In the genomic region with DNA sequence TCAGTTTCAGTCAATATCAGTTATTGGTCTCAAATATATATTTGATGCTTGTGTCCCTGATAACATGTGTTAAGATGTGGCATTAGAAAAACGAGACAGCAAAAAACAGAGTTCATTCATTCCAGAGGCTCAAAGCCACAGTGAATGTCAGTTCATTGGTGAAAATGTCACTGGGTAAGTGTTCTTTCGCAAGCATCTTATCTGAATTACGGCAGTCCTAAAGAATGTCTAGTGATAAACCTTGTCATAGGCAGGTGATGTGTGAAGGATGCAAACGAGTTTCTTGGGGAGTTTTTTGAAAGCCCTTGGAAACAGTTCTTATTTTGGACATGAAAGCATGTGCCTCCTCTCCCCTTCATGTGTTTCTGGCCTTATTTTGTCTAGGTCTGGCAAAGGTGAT, we compare ENCODE assay signal across 40 cellular contexts. TPM values are rescaled to one million over a fixed set of nuclear protein-coding genes. Genes with fewer than 3 reads are reported as not detected.
"Had no signal": no experiment of that assay in that cellular context is flagged by ENCODE, and none has a peak within 500 bp of the region (broad histone marks: within the 10 kb centered on the region; RNA-seq: fewer than 3 reads in every experiment).

No MANE protein-coding gene starts in this region.

- H3K27ac ChIP-seq: adrenal gland, ascending aorta, body of pancreas, brain microvascular endothelial cell, breast epithelium, cardiac muscle cell had no signal

- H3K36me3 Mint-ChIP-seq: activated naive CD4-positive, alpha-beta T cell treated with anti-CD3 and anti-CD28 coated beads, Interleukin-2, amount 10 ng/mL, durations not matched to agents 7 days and 5 days; activated naive CD4-positive, alpha-beta T cell treated with anti-CD3 and anti-CD28 coated beads, Interleukin-2, amount 50 U/mL, for 24 hours; activated naive CD4-positive, alpha-beta T cell treated with anti-CD3 and anti-CD28 coated beads, Interleukin-2, amount 50 U/mL, for 72 hours; activated naive CD8-positive, alpha-beta T cell; activated naive CD8-positive, alpha-beta T cell treated with anti-CD3 and anti-CD28 coated beads for 36 hours; activated naive CD8-positive, alpha-beta T cell treated with anti-CD3 and anti-CD28 coated beads, Interleukin-2, amount 10 ng/mL, durations not matched to agents 7 days and 5 days; brain had no signal

- H3K36me3 ChIP-seq: adrenal gland, ascending aorta, brain microvascular endothelial cell, breast epithelium, cardiac muscle cell had no signal

- H3K9me3 Mint-ChIP-seq: activated T-helper 1 cell treated with anti-CD3 and anti-CD28 coated beads, Interleukin-12 subunit alpha, Interleukin-12 subunit beta, Interleukin-2, Interleukin-4 antibody, amounts not matched to agents 30 ng/mL and 10 ng/mL and 1 ng/mL, durations not matched to agents 14 hours and 24 hours and 36 hours had no signal

- H3K4me1 ChIP-seq: adrenal gland, ascending aorta, body of pancreas, breast epithelium had no signal

- H3K27me3 ChIP-seq: adrenal gland, ascending aorta, body of pancreas, brain microvascular endothelial cell, breast epithelium, cardiac muscle cell had no signal

- DNase-seq: activated effector memory CD4-positive, alpha-beta T cell treated with anti-CD3 and anti-CD28 coated beads, Interleukin-2, amount 50 U/mL, for 16 hours; activated effector memory CD4-positive, alpha-beta T cell treated with Interleukin-2 at 50 U/mL for 16 hours; activated gamma-delta T cell; activated gamma-delta T cell treated with Interleukin-2 at 50 U/mL for 16 hours; activated naive CD4-positive, alpha-beta T cell; activated naive CD4-positive, alpha-beta T cell treated with anti-CD3 and anti-CD28 coated beads for 36 hours; activated naive CD4-positive, alpha-beta T cell treated with anti-CD3 and anti-CD28 coated beads, Interleukin-2, amount 10 ng/mL, durations not matched to agents 7 days and 5 days; activated naive CD4-positive, alpha-beta T cell treated with anti-CD3 and anti-CD28 coated beads, Interleukin-2, amount 50 U/mL, for 16 hours; activated naive CD4-positive, alpha-beta T cell treated with Interleukin-2 at 50 U/mL for 16 hours; activated naive CD8-positive, alpha-beta T cell treated with anti-CD3 and anti-CD28 coated beads for 36 hours; activated naive CD8-positive, alpha-beta T cell treated with anti-CD3 and anti-CD28 coated beads, Interleukin-2, amount 10 ng/mL, durations not matched to agents 7 days and 5 days; activated naive CD8-positive, alpha-beta T cell treated with anti-CD3 and anti-CD28 coated beads, Interleukin-2, amount 50 U/mL, for 24 hours; activated T-cell treated with anti-CD3 and anti-CD28 coated beads for 4 hours; activated T-cell treated with anti-CD3 and anti-CD28 coated beads, Interleukin-2, amount 50 U/mL, for 1 hour; activated T-cell treated with anti-CD3 and anti-CD28 coated beads, Interleukin-2, amount 50 U/mL, for 4 hours; activated T-cell treated with anti-CD3 and anti-CD28 coated beads, Interleukin-2, amount 50 U/mL, for 48 hours; activated T-cell treated with anti-CD3 and anti-CD28 coated beads, Interleukin-2, amount 50 U/mL, for 72 hours; adrenal gland; amniotic stem cell; amygdala; anterior cingulate cortex; aorta; body of pancreas; brain microvascular endothelial cell; caudate nucleus; central memory CD4-positive, alpha-beta T cell; cerebellar nuclear complex had no signal

- ATAC-seq: activated naive CD4-positive, alpha-beta T cell treated with anti-CD3 and anti-CD28 coated beads, Interleukin-2, amount 50 U/mL, for 72 hours; activated naive CD8-positive, alpha-beta T cell treated with anti-CD3 and anti-CD28 coated beads, Interleukin-2, amount 50 U/mL, for 24 hours; activated T-cell treated with anti-CD3 and anti-CD28 coated beads, Interleukin-2, amount 50 U/mL, for 4 hours; activated T-cell treated with anti-CD3 and anti-CD28 coated beads, Interleukin-2, amount 50 U/mL, for 72 hours; activated T-helper 17 cell treated with anti-CD3 and anti-CD28 coated beads, Interleukin-2, amount 50 U/mL, for 72 hours; body of pancreas had no signal

- H3K9me3 ChIP-seq: adrenal gland, ascending aorta had no signal

- H3K4me1 Mint-ChIP-seq: activated naive CD4-positive, alpha-beta T cell treated with anti-CD3 and anti-CD28 coated beads, Interleukin-2, amount 10 ng/mL, durations not matched to agents 7 days and 5 days; activated naive CD4-positive, alpha-beta T cell treated with anti-CD3 and anti-CD28 coated beads, Interleukin-2, amount 50 U/mL, for 24 hours; activated naive CD8-positive, alpha-beta T cell treated with anti-CD3 and anti-CD28 coated beads for 36 hours; activated naive CD8-positive, alpha-beta T cell treated with anti-CD3 and anti-CD28 coated beads, Interleukin-2, amount 10 ng/mL, durations not matched to agents 7 days and 5 days; activated naive CD8-positive, alpha-beta T cell treated with anti-CD3 and anti-CD28 coated beads, Interleukin-2, amount 50 U/mL, for 24 hours; activated T-helper 17 cell treated with anti-CD3 and anti-CD28 coated beads, Interleukin-2, amount 50 U/mL, for 72 hours; brain; central memory CD8-positive, alpha-beta T cell had no signal

- H3K27me3 Mint-ChIP-seq: activated naive CD4-positive, alpha-beta T cell treated with anti-CD3 and anti-CD28 coated beads, Interleukin-2, amount 10 ng/mL, durations not matched to agents 7 days and 5 days had no signal

- H3K4me3 ChIP-seq: adrenal gland, ascending aorta, body of pancreas, breast epithelium, cardiac muscle cell had no signal

- H3K27ac Mint-ChIP-seq: activated naive CD4-positive, alpha-beta T cell treated with anti-CD3 and anti-CD28 coated beads for 36 hours; activated naive CD4-positive, alpha-beta T cell treated with anti-CD3 and anti-CD28 coated beads, Interleukin-2, amount 10 ng/mL, durations not matched to agents 7 days and 5 days; activated naive CD4-positive, alpha-beta T cell treated with anti-CD3 and anti-CD28 coated beads, Interleukin-2, amount 50 U/mL, for 24 hours; activated naive CD4-positive, alpha-beta T cell treated with anti-CD3 and anti-CD28 coated beads, Interleukin-2, amount 50 U/mL, for 72 hours; activated naive CD8-positive, alpha-beta T cell; activated naive CD8-positive, alpha-beta T cell treated with anti-CD3 and anti-CD28 coated beads for 36 hours; activated naive CD8-positive, alpha-beta T cell treated with anti-CD3 and anti-CD28 coated beads, Interleukin-2, amount 10 ng/mL, durations not matched to agents 7 days and 5 days; activated naive CD8-positive, alpha-beta T cell treated with anti-CD3 and anti-CD28 coated beads, Interleukin-2, amount 50 U/mL, for 24 hours; activated T-cell treated with anti-CD3 and anti-CD28 coated beads, Interleukin-2, amount 50 U/mL, for 72 hours; activated T-helper 1 cell treated with anti-CD3 and anti-CD28 coated beads, Interleukin-12 subunit alpha, Interleukin-12 subunit beta, Interleukin-2, Interleukin-4 antibody, amounts not matched to agents 30 ng/mL and 10 ng/mL and 1 ng/mL, durations not matched to agents 14 hours and 24 hours and 36 hours; activated T-helper 17 cell treated with anti-CD3 and anti-CD28 coated beads, Interleukin-2, amount 50 U/mL, for 72 hours; activated T-helper 2 cell treated with anti-CD3 and anti-CD28 coated beads, Interferon-gamma antibody, Interleukin-2, Interleukin-4, amounts not matched to agents 10 μg/mL and 5 μg/mL and 100 μg/mL, durations not matched to agents 14 hours and 24 hours and 36 hours; brain had no signal

- H3K4me3 Mint-ChIP-seq: activated naive CD4-positive, alpha-beta T cell treated with anti-CD3 and anti-CD28 coated beads for 36 hours; activated naive CD4-positive, alpha-beta T cell treated with anti-CD3 and anti-CD28 coated beads, Interleukin-2, amount 10 ng/mL, durations not matched to agents 7 days and 5 days; activated naive CD4-positive, alpha-beta T cell treated with anti-CD3 and anti-CD28 coated beads, Interleukin-2, amount 50 U/mL, for 24 hours; activated naive CD8-positive, alpha-beta T cell; activated naive CD8-positive, alpha-beta T cell treated with anti-CD3 and anti-CD28 coated beads for 36 hours; activated naive CD8-positive, alpha-beta T cell treated with anti-CD3 and anti-CD28 coated beads, Interleukin-2, amount 10 ng/mL, durations not matched to agents 7 days and 5 days; activated naive CD8-positive, alpha-beta T cell treated with anti-CD3 and anti-CD28 coated beads, Interleukin-2, amount 50 U/mL, for 24 hours; activated T-cell treated with anti-CD3 and anti-CD28 coated beads, Interleukin-2, amount 50 U/mL, for 4 hours; activated T-cell treated with anti-CD3 and anti-CD28 coated beads, Interleukin-2, amount 50 U/mL, for 72 hours; activated T-helper 1 cell treated with anti-CD3 and anti-CD28 coated beads, Interleukin-12 subunit alpha, Interleukin-12 subunit beta, Interleukin-2, Interleukin-4 antibody, amounts not matched to agents 30 ng/mL and 10 ng/mL and 1 ng/mL, durations not matched to agents 14 hours and 24 hours and 36 hours; activated T-helper 17 cell treated with anti-CD3 and anti-CD28 coated beads, Interleukin-2, amount 50 U/mL, for 72 hours; brain; central memory CD8-positive, alpha-beta T cell had no signal

RNA-seq across cellular contexts. Expression of gene RELN, which starts 45.9 kb away (rescaled TPM):
- total RNA-seq: activated naive CD4-positive, alpha-beta T cell treated with anti-CD3 and anti-CD28 coated beads for 36 hours; activated naive CD4-positive, alpha-beta T cell treated with anti-CD3 and anti-CD28 coated beads, Interleukin-2, amount 50 U/mL, for 72 hours; activated naive CD8-positive, alpha-beta T cell treated with anti-CD3 and anti-CD28 coated beads for 36 hours; activated naive CD8-positive, alpha-beta T cell treated with anti-CD3 and anti-CD28 coated beads, Interleukin-2, amount 10 ng/mL, durations not matched to agents 7 days and 5 days; activated T-cell treated with anti-CD3 and anti-CD28 coated beads, Interleukin-2, amount 50 U/mL, for 72 hours; activated T-helper 1 cell treated with anti-CD3 and anti-CD28 coated beads, Interleukin-12 subunit alpha, Interleukin-12 subunit beta, Interleukin-2, Interleukin-4 antibody, amounts not matched to agents 30 ng/mL and 10 ng/mL and 1 ng/mL, durations not matched to agents 14 hours and 24 hours and 36 hours; activated T-helper 17 cell treated with anti-CD3 and anti-CD28 coated beads, Interleukin-2, amount 50 U/mL, for 72 hours; activated T-helper 2 cell treated with anti-CD3 and anti-CD28 coated beads, Interferon-gamma antibody, Interleukin-2, Interleukin-4, amounts not matched to agents 10 μg/mL and 5 μg/mL and 100 μg/mL, durations not matched to agents 14 hours and 24 hours and 36 hours; bronchial epithelial cell; chondrocyte had no signal
